Comparison of ENCODE assay signal across 8 cellular contexts in genomic region chr12:118164798-118165486, GRCh38. TPM values are rescaled to one million over a fixed set of nuclear protein-coding genes. Genes with fewer than 3 reads are reported as not detected.
A peak's percentile ranks its signal among the peaks of the same experiment; 100 is the strongest.
DNase-seq lines count a peak whose midpoint lies in the region; ATAC-seq and TF ChIP-seq lines count a peak whose summit lies in the region.

No MANE protein-coding gene starts in this region.

- no peak for TF ChIP-seq CTCF in vagina (IDR thresholded peaks at IDR 0.05)

- peak; percentile 7 for DNase-seq in DMS53 treated with DMSO at 0.1 percent for 48 hours (lab: John Stamatoyannopoulos, UW; ENCODE audit: unreplicated experiment)
- peak; percentile 44 for DNase-seq in HPDE6-E6E7 (ENCODE audit: extremely low spot score)
- DNase-seq in SW480 (ENCODE audit: low spot score): peak; percentile 23
- peak; percentile 22 for DNase-seq in iPS DF 6.9 (ENCODE audit: low read depth, low spot score)
- DNase-seq in stimulated activated CD4-positive, alpha-beta T cell treated with anti-CD3 and anti-CD28 coated beads, Interleukin-2, amount 100 ng/mL, for 24 hours: no peak
- DNase-seq in vagina (ENCODE audit: extremely low spot score in 2 of 2): no peak
- DNase-seq in central memory CD4-positive, alpha-beta T cell: no peak

- H3K27ac ChIP-seq in iPS DF 6.9 (ENCODE audit: low read length) (no peak overlapping the region), vagina (no peak overlapping the region)

- H3K4me3 ChIP-seq in iPS DF 6.9 (ENCODE audit: low read length) (no peak overlapping the region), vagina (no peak overlapping the region)

- no peaks in the 10 kb centered on the region for H3K27me3 ChIP-seq in iPS DF 6.9 (ENCODE audit: control insufficient read depth, insufficient read depth, low read length)
- H3K27me3 ChIP-seq in vagina: no peaks in the 10 kb centered on the region

- ATAC-seq in HG03045 (IDR thresholded peaks at IDR 0.05; ENCODE audit: unreplicated experiment): no peak

- no CpG with 5 or more reads among the region's 6 CpGs for WGBS in iPS DF 6.9 (ENCODE audit: insufficient coverage, insufficient read length)

- no peaks in the 10 kb centered on the region for H3K36me3 ChIP-seq in iPS DF 6.9 (ENCODE audit: control insufficient read depth, insufficient read depth, low read length)
- H3K36me3 ChIP-seq in vagina: peaks cover 0 to 23% of the 10 kb centered on the region in 2 donors

- no peak for TF ChIP-seq POLR2A in vagina (IDR thresholded peaks at IDR 0.05)

- H3K9me3 ChIP-seq in iPS DF 6.9 (ENCODE audit: control insufficient read depth, insufficient read depth, low read length) (no peaks in the 10 kb centered on the region), vagina (no peaks in the 10 kb centered on the region)

- intact Hi-C loops in vagina (cut with DNase I): no loop called here

- H3K4me1 ChIP-seq in iPS DF 6.9 (ENCODE audit: control insufficient read depth, insufficient read depth, low read length): no peaks in the 10 kb centered on the region
- H3K4me1 ChIP-seq in vagina: no peaks in the 10 kb centered on the region

RNA-seq across cellular contexts. Expression of gene PEBP1, which starts 29.0 kb away (rescaled TPM):
- 167 TPM for total RNA-seq in vagina

Comparison
In these comparisons a context has a peak if more than half of its experiments do, and no peak if none do; other contexts are left out.
1. DNase-seq: peak in DMS53 treated with DMSO at 0.1 percent for 48 hours (single experiment), HPDE6-E6E7 (single experiment), SW480 (single experiment) and iPS DF 6.9 (single experiment); none in stimulated activated CD4-positive, alpha-beta T cell treated with anti-CD3 and anti-CD28 coated beads, Interleukin-2, amount 100 ng/mL, for 24 hours (0 of 2), vagina (0 of 2) and central memory CD4-positive, alpha-beta T cell (single experiment).